ENCODE assay signal across 19 cellular contexts in genomic region chr10:92062273-92062672, GRCh38.
DNase-seq lines count a peak whose midpoint lies in the region; ATAC-seq and TF ChIP-seq lines count a peak whose summit lies in the region.
"Had no signal": no experiment of that assay in that cellular context is flagged by ENCODE, and none has a peak within 500 bp of the region (broad histone marks: within the 10 kb centered on the region; RNA-seq: fewer than 3 reads in every experiment).

No MANE protein-coding gene starts in this region.

- H3K27ac ChIP-seq in right atrium auricular region (peak overlapping the region in 1 of 2 donors; percentile 9), cardiac muscle cell (peak overlapping the region; percentile 39)

- intact Hi-C loops in Right ventricle myocardium superior (cut with DNase I) (no loop called here), left ventricle myocardium superior (cut with micrococcal nuclease) (no loop called here), posterior cingulate gyrus (cut with DNase I) (no loop called here)

- no peak overlapping the region for H3K4me3 ChIP-seq in right atrium auricular region
- no peak overlapping the region for H3K4me3 ChIP-seq in cardiac muscle cell
- H3K4me3 ChIP-seq: GM12878 had no signal

- H3K27me3 Mint-ChIP-seq in glutamatergic neuron (ENCODE audit: unreplicated experiment), result peaks cover under 1% of the 10 kb centered on the region
- H3K27me3 Mint-ChIP-seq: CD4-positive, CD25-positive, alpha-beta regulatory T cell had no signal

- H3K36me3 ChIP-seq in right atrium auricular region, result no peaks in the 10 kb centered on the region
- no peaks in the 10 kb centered on the region for H3K36me3 ChIP-seq in cardiac muscle cell
- H3K36me3 ChIP-seq: BE2C had no signal

- no peak for DNase-seq in Right ventricle myocardium superior
- DNase-seq in right atrium auricular region (ENCODE audit: low spot score), result no peak
- DNase-seq in cardiac muscle cell (ENCODE audit: low read depth in 1 of 2, low spot score in 1 of 2), result no peak
- DNase-seq in left ventricle myocardium superior, result no peak
- no peak for DNase-seq in posterior cingulate gyrus
- no peak for DNase-seq in glutamatergic neuron
- DNase-seq: ACHN; BE2C; C1 segment of cervical spinal cord; CD4-positive, CD25-positive, alpha-beta regulatory T cell; CD8-positive, alpha-beta memory T cell; COR-L47; DMS 273 treated with DMSO at 0.1 percent for 48 hours; DMS53; DND-41; EL; H9 had no signal

- TF ChIP-seq CTCF in right atrium auricular region (IDR thresholded peaks at IDR 0.05) (no peak), cardiac muscle cell (IDR thresholded peaks at IDR 0.05; ENCODE audit: low read depth, low read length) (no peak), glutamatergic neuron (IDR thresholded peaks at IDR 0.05; ENCODE audit: partially characterized antibody, unreplicated experiment) (no peak)

- no peaks in the 10 kb centered on the region for H3K36me3 Mint-ChIP-seq in glutamatergic neuron (ENCODE audit: unreplicated experiment)

- H3K27me3 ChIP-seq in right atrium auricular region (no peaks in the 10 kb centered on the region), cardiac muscle cell (no peaks in the 10 kb centered on the region)
- H3K27me3 ChIP-seq: BE2C had no signal

- H3K4me3 Mint-ChIP-seq in glutamatergic neuron (ENCODE audit: unreplicated experiment), result no peak overlapping the region
- H3K4me3 Mint-ChIP-seq: CD4-positive, CD25-positive, alpha-beta regulatory T cell; CD8-positive, alpha-beta memory T cell; H9 had no signal

- H3K9me3 ChIP-seq in right atrium auricular region, result no peaks in the 10 kb centered on the region
- no peaks in the 10 kb centered on the region for H3K9me3 ChIP-seq in cardiac muscle cell (ENCODE audit: low read depth)
- H3K9me3 ChIP-seq: BE2C had no signal

- peaks cover 0 to 8% of the 10 kb centered on the region in 2 donors for H3K4me1 ChIP-seq in right atrium auricular region
- peaks cover 6% of the 10 kb centered on the region for H3K4me1 ChIP-seq in cardiac muscle cell (ENCODE audit: low read depth)

- ATAC-seq in Right ventricle myocardium superior (ENCODE audit: poor library complexity) (peak; percentile 90), left ventricle myocardium superior (peak; percentile 90), HG03039 (IDR thresholded peaks at IDR 0.05; ENCODE audit: unreplicated experiment) (no peak)
- ATAC-seq: GM12878 had no signal

- no peaks in the 10 kb centered on the region for H3K9me3 Mint-ChIP-seq in glutamatergic neuron (ENCODE audit: unreplicated experiment)
- H3K9me3 Mint-ChIP-seq: CD4-positive, CD25-positive, alpha-beta regulatory T cell; CD8-positive, alpha-beta memory T cell; H9 had no signal

- H3K27ac Mint-ChIP-seq in glutamatergic neuron (ENCODE audit: unreplicated experiment), result no peak overlapping the region
- H3K27ac Mint-ChIP-seq: CD4-positive, CD25-positive, alpha-beta regulatory T cell; H9 had no signal

- no peaks in the 10 kb centered on the region for H3K4me1 Mint-ChIP-seq in glutamatergic neuron (ENCODE audit: low read depth, unreplicated experiment)
- H3K4me1 Mint-ChIP-seq: CD8-positive, alpha-beta memory T cell; H9 had no signal
